In genomic region chr9:19379697-19380046, GRCh38 we compare ENCODE assay signal across 8 cellular contexts. TPM values are rescaled to one million over a fixed set of nuclear protein-coding genes. Genes with fewer than 3 reads are reported as not detected.
DNase-seq lines count a peak whose midpoint lies in the region; ATAC-seq and TF ChIP-seq lines count a peak whose summit lies in the region.

No MANE protein-coding gene starts in this region.

- H3K27me3 ChIP-seq in CD4-positive, CD25-positive, alpha-beta regulatory T cell (ENCODE audit: control insufficient read depth, insufficient read depth, low read length): no peaks in the 10 kb centered on the region
- H3K27me3 ChIP-seq in WERI-Rb-1 (ENCODE audit: insufficient read depth, low read depth, severe bottlenecking) (no peaks in the 10 kb centered on the region), fibroblast of lung (ENCODE audit: control insufficient read depth, insufficient read depth, low read length) (no peaks in the 10 kb centered on the region), neural progenitor cell (no peaks in the 10 kb centered on the region)

- H3K9ac ChIP-seq in fibroblast of lung (ENCODE audit: insufficient read depth, low read length) (peak overlapping the region; percentile 93), neural progenitor cell (peak overlapping the region; percentile 99)

- H3K4me2 ChIP-seq in fibroblast of lung (ENCODE audit: extremely low read depth, insufficient read depth, low read length) (peak overlapping the region; percentile 85), neural progenitor cell (peak overlapping the region; percentile 91)

- peak overlapping the region; percentile 91 for H3K27ac ChIP-seq in CD4-positive, CD25-positive, alpha-beta regulatory T cell (ENCODE audit: insufficient read depth, low read length, poor library complexity, severe bottlenecking)
- H3K27ac ChIP-seq in WERI-Rb-1 (peak overlapping the region; percentile 90), fibroblast of lung (ENCODE audit: insufficient read depth, low read length) (peak overlapping the region; percentile 91), neural progenitor cell (peak overlapping the region; percentile 92)

- H3F3A ChIP-seq in neural progenitor cell (ENCODE audit: low read depth): peaks cover 61% of the 10 kb centered on the region

- H3K27ac Mint-ChIP-seq in CD4-positive, CD25-positive, alpha-beta regulatory T cell: peak overlapping the region; percentile 99
- H3K27ac Mint-ChIP-seq in neural progenitor cell: peak overlapping the region; percentile 100

- H3K9me3 Mint-ChIP-seq in CD4-positive, CD25-positive, alpha-beta regulatory T cell: no peaks in the 10 kb centered on the region
- no peaks in the 10 kb centered on the region for H3K9me3 Mint-ChIP-seq in neural progenitor cell

- ATAC-seq in CD4-positive, CD25-positive, alpha-beta regulatory T cell (ENCODE audit: low read depth in 2 of 2): peak; percentile 33 to 38
- ATAC-seq in GM19397 (IDR thresholded peaks at IDR 0.05; ENCODE audit: unreplicated experiment) (peak; percentile 41), HG03432 (IDR thresholded peaks at IDR 0.05; ENCODE audit: unreplicated experiment) (peak; percentile 38)

- peak in 2 of 3 donors; percentile 39 to 70 for DNase-seq in CD4-positive, CD25-positive, alpha-beta regulatory T cell
- DNase-seq in WERI-Rb-1: no peak
- no peak for DNase-seq in fibroblast of lung (ENCODE audit: low read depth in 2 of 2)
- peak; percentile 60 for DNase-seq in neural progenitor cell (ENCODE audit: low spot score)
- DNase-seq in posterior vena cava (ENCODE audit: low spot score): no peak
- no peak for DNase-seq in NCI-H510A treated with DMSO at 0.1 percent for 48 hours (lab: John Stamatoyannopoulos, UW)

- intact Hi-C loops in posterior vena cava (cut with DNase I): no loop called here

- no peaks in the 10 kb centered on the region for H4K20me1 ChIP-seq in fibroblast of lung (ENCODE audit: control insufficient read depth, extremely low read depth, insufficient read depth, low read length)
- H4K20me1 ChIP-seq in neural progenitor cell (ENCODE audit: low read depth): peaks cover 45% of the 10 kb centered on the region

- H2AFZ ChIP-seq in fibroblast of lung (ENCODE audit: low read length) (peak overlapping the region; percentile 79), neural progenitor cell (replicated peaks) (peak overlapping the region; percentile 34)

- peaks cover 4% of the 10 kb centered on the region for H3K27me3 Mint-ChIP-seq in CD4-positive, CD25-positive, alpha-beta regulatory T cell
- H3K27me3 Mint-ChIP-seq in neural progenitor cell (ENCODE audit: insufficient read depth, low read depth): peaks cover 5% of the 10 kb centered on the region

- peak overlapping the region; percentile 94 to 99 (median 96) for H3K4me3 Mint-ChIP-seq in CD4-positive, CD25-positive, alpha-beta regulatory T cell
- H3K4me3 Mint-ChIP-seq in neural progenitor cell: peak overlapping the region; percentile 99

- H3K4me1 ChIP-seq in CD4-positive, CD25-positive, alpha-beta regulatory T cell (ENCODE audit: control insufficient read depth, insufficient read depth, low read length, poor library complexity, severe bottlenecking): peaks cover 21% of the 10 kb centered on the region
- H3K4me1 ChIP-seq in fibroblast of lung (ENCODE audit: control insufficient read depth, extremely low read depth, insufficient read depth, low read length) (peaks cover 2% of the 10 kb centered on the region), neural progenitor cell (peaks cover 28% of the 10 kb centered on the region)

- H3K79me2 ChIP-seq in fibroblast of lung (ENCODE audit: control insufficient read depth, insufficient read depth, low read length) (peaks cover 31% of the 10 kb centered on the region), neural progenitor cell (ENCODE audit: low read depth) (peaks cover 49% of the 10 kb centered on the region)

- H3K4me1 Mint-ChIP-seq in CD4-positive, CD25-positive, alpha-beta regulatory T cell: peaks cover 27 to 50% (median 39%) of the 10 kb centered on the region in 4 donors
- H3K4me1 Mint-ChIP-seq in neural progenitor cell: peaks cover 30% of the 10 kb centered on the region

- H3K4me3 ChIP-seq in CD4-positive, CD25-positive, alpha-beta regulatory T cell (ENCODE audit: low read depth, low read length): peak overlapping the region; percentile 94
- H3K4me3 ChIP-seq in WERI-Rb-1 (ENCODE audit: low read depth, low read length) (peak overlapping the region; percentile 73), fibroblast of lung (replicated peaks in 1 of 4; ENCODE audit: control extremely low read depth in 1 of 4, insufficient read depth in 1 of 4, low read depth in 3 of 4, low read length in 4 of 4) (peak overlapping the region; percentile 78 to 94 (median 88)), neural progenitor cell (peak overlapping the region; percentile 89)

- no peak for TF ChIP-seq CTCF in WERI-Rb-1 (IDR thresholded peaks at IDR 0.05; ENCODE audit: low read depth, low read length)
- no peak for TF ChIP-seq CTCF in fibroblast of lung (conservative IDR thresholded peaks at IDR 0.05 in 1 of 2, IDR thresholded peaks at IDR 0.05 in 1 of 2; ENCODE audit: low read depth in 1 of 2, low read length in 2 of 2)
- no peak for TF ChIP-seq CTCF in neural progenitor cell (IDR thresholded peaks at IDR 0.05)

- peaks cover 43% of the 10 kb centered on the region for H3K36me3 ChIP-seq in CD4-positive, CD25-positive, alpha-beta regulatory T cell (ENCODE audit: control insufficient read depth, insufficient read depth, low read length)
- peaks cover 52% of the 10 kb centered on the region for H3K36me3 ChIP-seq in WERI-Rb-1
- peaks cover 7% of the 10 kb centered on the region for H3K36me3 ChIP-seq in fibroblast of lung (ENCODE audit: control insufficient read depth, insufficient read depth, low read length)
- peaks cover 32% of the 10 kb centered on the region for H3K36me3 ChIP-seq in neural progenitor cell

- peaks cover 46% of the 10 kb centered on the region for H3K36me3 Mint-ChIP-seq in CD4-positive, CD25-positive, alpha-beta regulatory T cell
- H3K36me3 Mint-ChIP-seq in neural progenitor cell: peaks cover 24% of the 10 kb centered on the region

- no peaks in the 10 kb centered on the region for H3K9me3 ChIP-seq in CD4-positive, CD25-positive, alpha-beta regulatory T cell (ENCODE audit: control insufficient read depth in 2 of 2, low read length in 2 of 2)
- H3K9me3 ChIP-seq in WERI-Rb-1 (ENCODE audit: severe bottlenecking) (no peaks in the 10 kb centered on the region), fibroblast of lung (ENCODE audit: control insufficient read depth, insufficient read depth, low read depth, low read length) (no peaks in the 10 kb centered on the region), neural progenitor cell (ENCODE audit: low read depth) (no peaks in the 10 kb centered on the region)

RNA-seq across cellular contexts. Expression of gene RPS6, which starts 0.4 kb away (rescaled TPM):
- total RNA-seq in CD4-positive, CD25-positive, alpha-beta regulatory T cell: 2,252 TPM
- 1,000 to 10,000 TPM; 2,052 to 3,616 (median 2,846) TPM for polyA plus RNA-seq in CD4-positive, CD25-positive, alpha-beta regulatory T cell
- total RNA-seq in fibroblast of lung (1,988 and 2,298 TPM in 2 replicates), neural progenitor cell (ENCODE audit: low replicate concordance) (2,264 and 3,753 TPM in 2 replicates), posterior vena cava (1,000 to 10,000 TPM; 1,572 to 1,582 TPM)
- polyA plus RNA-seq in fibroblast of lung: 2,016 and 2,044 TPM in 2 replicates
- polyA plus RNA-seq in fibroblast of lung (2012): 1,945 and 2,138 TPM in 2 replicates
- polyA minus RNA-seq in fibroblast of lung (ENCODE audit: low replicate concordance): 179 and 228 TPM in 2 replicates

RNA-seq across cellular contexts. Expression of gene ACER2, which starts 29.1 kb away (rescaled TPM):
- total RNA-seq in CD4-positive, CD25-positive, alpha-beta regulatory T cell: 2.9 TPM
- polyA plus RNA-seq in CD4-positive, CD25-positive, alpha-beta regulatory T cell: 1 to 10 TPM in 1 of 4 donors, under 1 TPM in 3; 0.21 to 1.2 (median 0.80) TPM
- total RNA-seq in fibroblast of lung (2.6 and 4.5 TPM in 2 replicates), neural progenitor cell (ENCODE audit: low replicate concordance) (5.6 and 8.1 TPM in 2 replicates), posterior vena cava (1 to 10 TPM; 3.5 TPM)
- 1.2 and 1.5 TPM in 2 replicates for polyA plus RNA-seq in fibroblast of lung
- polyA plus RNA-seq in fibroblast of lung (2012): 0.34 and 0.48 TPM in 2 replicates
- 2.7 and 4.2 TPM in 2 replicates for polyA minus RNA-seq in fibroblast of lung (ENCODE audit: low replicate concordance)

Comparison
In these comparisons a context has a peak if more than half of its experiments do, and no peak if none do; other contexts are left out.
1. DNase-seq: peak in CD4-positive, CD25-positive, alpha-beta regulatory T cell (2 of 3) and neural progenitor cell (single experiment); none in WERI-Rb-1 (single experiment), fibroblast of lung (0 of 2), posterior vena cava (single experiment) and NCI-H510A treated with DMSO at 0.1 percent for 48 hours (single experiment).
2. Peak in every context shown above with its lines, with median percentiles within 50 percentile points of each other: ATAC-seq, H3K27ac ChIP-seq and H3K4me3 ChIP-seq.